Comparison of ENCODE assay signal across 21 cellular contexts in the genomic region with DNA sequence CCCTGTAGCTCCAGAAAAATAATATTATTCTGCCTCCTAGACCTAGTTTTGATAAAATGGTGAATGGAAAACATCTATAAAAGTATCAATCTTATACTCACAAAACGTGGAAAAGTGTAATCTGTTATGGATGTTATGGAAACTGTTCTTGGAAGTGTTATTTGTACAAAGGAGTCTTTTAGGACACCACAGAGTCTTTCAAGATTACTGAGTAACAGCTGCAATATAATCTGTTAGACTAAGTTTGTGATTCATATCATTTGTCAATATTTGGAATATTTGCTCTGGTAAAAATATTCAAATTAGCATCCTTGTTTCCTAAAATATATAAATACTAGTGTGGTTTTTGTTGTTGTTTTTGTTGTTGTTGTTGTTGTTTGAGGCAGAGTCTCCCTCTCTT.
DNase-seq lines count a peak whose midpoint lies in the region; ATAC-seq, FAIRE-seq and TF ChIP-seq lines count a peak whose summit lies in the region.
"Had no signal": no experiment of that assay in that cellular context is flagged by ENCODE, and none has a peak within 500 bp of the region (broad histone marks: within the 10 kb centered on the region; RNA-seq: fewer than 3 reads in every experiment).

No MANE protein-coding gene starts in this region.

- no peaks in the 10 kb centered on the region for H3K9me3 ChIP-seq in heart left ventricle
- H3K9me3 ChIP-seq: A549; BLaER1 treated with 17β-estradiol and CSF1 and Interleukin-3, amounts not matched to agents 10 nM and 100 nM; Caco-2 had no signal

- H3K27ac ChIP-seq in KMS-11 = no peak overlapping the region
- H3K27ac ChIP-seq in heart left ventricle = no peak overlapping the region
- H3K27ac ChIP-seq: 22Rv1; A549; BLaER1 treated with 17β-estradiol and CSF1 and Interleukin-3, amounts not matched to agents 10 nM and 100 nM; C4-2B had no signal

- TF ChIP-seq POLR2A in heart left ventricle (IDR thresholded peaks at IDR 0.05) = no peak

- no peaks in the 10 kb centered on the region for H3K79me2 ChIP-seq in KMS-11 (ENCODE audit: insufficient read depth, low read depth)

- H3K4me2 ChIP-seq in KMS-11 = 0 out of 2 replicates have a peak overlapping the region, but pooled peaks have one; percentile 49
- H3K4me2 ChIP-seq: A549; BLaER1 treated with 17β-estradiol and CSF1 and Interleukin-3, amounts not matched to agents 10 nM and 100 nM had no signal

- H3K4me3 ChIP-seq in KMS-11 (IDR thresholded peaks at IDR 0.05; ENCODE audit: insufficient read depth, low read depth, low read length) = no peak overlapping the region
- no peak overlapping the region for H3K4me3 ChIP-seq in bronchial epithelial cell (ENCODE audit: low read depth, low read length)
- no peak overlapping the region for H3K4me3 ChIP-seq in heart left ventricle
- H3K4me3 ChIP-seq: A549; BLaER1 treated with 17β-estradiol and CSF1 and Interleukin-3, amounts not matched to agents 10 nM and 100 nM had no signal

- H4K20me1 ChIP-seq in KMS-11 (ENCODE audit: insufficient read depth) = no peaks in the 10 kb centered on the region
- H4K20me1 ChIP-seq: BLaER1 treated with 17β-estradiol and CSF1 and Interleukin-3, amounts not matched to agents 10 nM and 100 nM had no signal

- H3K27me3 ChIP-seq in KMS-11 (ENCODE audit: insufficient read depth, low read depth) (no peaks in the 10 kb centered on the region), bronchial epithelial cell (ENCODE audit: control insufficient read depth, insufficient read depth, low read length) (no peaks in the 10 kb centered on the region), heart left ventricle (no peaks in the 10 kb centered on the region)
- H3K27me3 ChIP-seq: BLaER1 treated with 17β-estradiol and CSF1 and Interleukin-3, amounts not matched to agents 10 nM and 100 nM had no signal

- no peak for TF ChIP-seq CTCF in KMS-11 (conservative IDR thresholded peaks at IDR 0.05; ENCODE audit: low read depth, low read length)
- no peak for TF ChIP-seq CTCF in bronchial epithelial cell (IDR thresholded peaks at IDR 0.05; ENCODE audit: insufficient read depth, low read length, severe bottlenecking)
- no peak for TF ChIP-seq CTCF in heart left ventricle (IDR thresholded peaks at IDR 0.05)

- no peak for FAIRE-seq in bronchial epithelial cell (lab: Jason Lieb, UNC)
- FAIRE-seq in islet of Langerhans (lab: Jason Lieb, UNC) = peak; percentile 30
- FAIRE-seq: A549, D721Med, G401.6, GM12891, GM19239 had no signal

- H3K4me1 ChIP-seq in KMS-11 (ENCODE audit: low read depth, poor library complexity, severe bottlenecking) (peaks cover 32% of the 10 kb centered on the region), heart left ventricle (no peaks in the 10 kb centered on the region)
- H3K4me1 ChIP-seq: A549; BLaER1 treated with 17β-estradiol and CSF1 and Interleukin-3, amounts not matched to agents 10 nM and 100 nM; Caco-2 had no signal

- no peaks in the 10 kb centered on the region for H3K36me3 ChIP-seq in KMS-11 (ENCODE audit: insufficient read depth)
- no peaks in the 10 kb centered on the region for H3K36me3 ChIP-seq in bronchial epithelial cell (ENCODE audit: control insufficient read depth, insufficient read depth, low read length)
- no peaks in the 10 kb centered on the region for H3K36me3 ChIP-seq in heart left ventricle
- H3K36me3 ChIP-seq: BLaER1 treated with 17β-estradiol and CSF1 and Interleukin-3, amounts not matched to agents 10 nM and 100 nM had no signal

- ATAC-seq in HG03354 (IDR thresholded peaks at IDR 0.05; ENCODE audit: poor library complexity, severe bottlenecking, unreplicated experiment) (no peak), heart left ventricle (no peak)
- ATAC-seq: A549; CD8-positive, alpha-beta T cell had no signal

- intact Hi-C loops in heart left ventricle (cut with DNase I) = no loop called here

- DNase-seq in bronchial epithelial cell (ENCODE audit: low read depth) = peak; percentile 48
- no peak for DNase-seq in heart left ventricle
- no peak for DNase-seq in effector CD4-positive, alpha-beta T cell
- DNase-seq: AML-193; Caco-2; Calu3; CD4-positive, alpha-beta T cell; CD8-positive, alpha-beta T cell; DMS79 treated with DMSO at 0.1 percent for 48 hours; GF-D8 had no signal

- WGBS in heart left ventricle, 4 donors = 53 to 69% (median 60%) methylated on average over 1 of the region's 1 CpG

- H3K9ac ChIP-seq in KMS-11 = no peak overlapping the region
- H3K9ac ChIP-seq: BLaER1 treated with 17β-estradiol and CSF1 and Interleukin-3, amounts not matched to agents 10 nM and 100 nM had no signal

- H2AFZ ChIP-seq in KMS-11 (ENCODE audit: low read depth) = no peak overlapping the region
